ENCODE assay signal across 13 cellular contexts in genomic region chr11:128298271-128298670, GRCh38.
DNase-seq lines count a peak whose midpoint lies in the region; ATAC-seq lines count a peak whose summit lies in the region.
"Had no signal": no experiment of that assay in that cellular context is flagged by ENCODE, and none has a peak within 500 bp of the region (broad histone marks: within the 10 kb centered on the region; RNA-seq: fewer than 3 reads in every experiment).

No MANE protein-coding gene starts in this region.

- H3K9me3 ChIP-seq in adipocyte (ENCODE audit: control insufficient read depth, low read length) = no peaks in the 10 kb centered on the region
- no peaks in the 10 kb centered on the region for H3K9me3 ChIP-seq in skeletal muscle tissue (ENCODE audit: control insufficient read depth in 3 of 3, low read length in 3 of 3)

- peaks cover 46% of the 10 kb centered on the region for H3K4me1 ChIP-seq in adipocyte (ENCODE audit: control insufficient read depth, insufficient read depth, low read length)
- H3K4me1 ChIP-seq in skeletal muscle tissue (ENCODE audit: control insufficient read depth in 3 of 3, insufficient read depth in 3 of 3, low read length in 3 of 3) = peaks cover 3 to 21% (median 19%) of the 10 kb centered on the region in 3 donors

- H3K4me3 ChIP-seq in adipocyte (ENCODE audit: low read length) (peak overlapping the region; percentile 21), skeletal muscle tissue (ENCODE audit: low read length in 3 of 3) (no peak overlapping the region)
- H3K4me3 ChIP-seq: lung had no signal

- DNase-seq in DMS153 (lab: John Stamatoyannopoulos, UW) (peak; percentile 44), DMS153 treated with DMSO at 0.1 percent for 48 hours (lab: John Stamatoyannopoulos, UW; ENCODE audit: unreplicated experiment) (no peak), adipocyte (ENCODE audit: low read depth) (no peak), EL (no peak), GM19238 (ENCODE audit: insufficient read length, low spot score) (no peak)
- DNase-seq: anterior cingulate cortex; GOT3; stimulated activated naive CD4-positive, alpha-beta T cell treated with Interleukin-2 at 50 U/mL for 16 hours had no signal

- H3K27ac ChIP-seq in skeletal muscle tissue (ENCODE audit: low read depth, low read length) = peak overlapping the region; percentile 36
- H3K27ac ChIP-seq: 22Rv1 had no signal

- ATAC-seq in HG03280 (IDR thresholded peaks at IDR 0.05; ENCODE audit: unreplicated experiment) = peak; percentile 29
- ATAC-seq in HG03175 (IDR thresholded peaks at IDR 0.05; ENCODE audit: unreplicated experiment) = no peak

- H3K27me3 ChIP-seq in adipocyte (replicated peaks; ENCODE audit: control insufficient read depth, insufficient read depth, low read length) = no peaks in the 10 kb centered on the region
- no peaks in the 10 kb centered on the region for H3K27me3 ChIP-seq in skeletal muscle tissue (ENCODE audit: control insufficient read depth in 3 of 3, insufficient read depth in 3 of 3, low read length in 3 of 3)

- H3K9ac ChIP-seq in adipocyte (ENCODE audit: low read length) (peak overlapping the region; percentile 70), skeletal muscle tissue (ENCODE audit: low read depth in 1 of 3, low read length in 3 of 3) (no peak overlapping the region)

- H3K36me3 ChIP-seq in adipocyte (ENCODE audit: control insufficient read depth, insufficient read depth, low read length, severe bottlenecking) = no peaks in the 10 kb centered on the region
- no peaks in the 10 kb centered on the region for H3K36me3 ChIP-seq in skeletal muscle tissue (ENCODE audit: control insufficient read depth in 3 of 3, insufficient read depth in 3 of 3, low read length in 3 of 3)
